ENCODE assay signal across 1 cellular context in the genomic region with DNA sequence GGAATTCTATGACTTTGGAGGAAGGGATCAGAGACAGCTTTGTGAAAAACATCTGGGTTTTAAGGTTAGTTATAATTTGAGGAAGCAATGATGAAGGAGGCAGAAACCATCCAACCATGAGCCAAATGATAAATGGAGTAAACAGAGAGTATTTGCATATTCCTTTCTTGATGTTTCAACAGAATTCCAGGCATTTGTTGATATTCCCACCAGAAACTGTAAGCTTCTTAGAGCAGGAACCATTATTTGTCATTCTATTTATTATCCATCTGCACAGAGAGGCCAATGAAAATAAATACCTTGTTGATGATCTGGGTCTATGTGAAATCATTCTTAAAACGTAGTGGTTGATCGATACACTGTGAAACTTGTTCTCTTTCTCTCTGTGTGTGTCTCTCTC.
TF ChIP-seq lines count a peak whose summit lies in the region.

No MANE protein-coding gene starts in this region.

TF ChIP-seq in IMR-90, 13 proteins besides CTCF, POLR2A, EP300 and RAD21 (continued from another document):
- TF ChIP-seq MXI1 (IDR thresholded peaks at IDR 0.05; ENCODE audit: borderline replicate concordance, low read depth, low read length) = no peak
- TF ChIP-seq ELK1 (IDR thresholded peaks at IDR 0.05; ENCODE audit: borderline replicate concordance, low read depth, low read length) = no peak
- TF ChIP-seq CHD1 (IDR thresholded peaks at IDR 0.05; ENCODE audit: low read depth, low read length) = no peak
- TF ChIP-seq FOS (IDR thresholded peaks at IDR 0.05; ENCODE audit: low read depth, low read length) = no peak
- no peak for TF ChIP-seq RCOR1 (IDR thresholded peaks at IDR 0.05; ENCODE audit: insufficient replicate concordance, low read length)
- TF ChIP-seq CEBPB (IDR thresholded peaks at IDR 0.05; ENCODE audit: low read depth, low read length) = no peak
